8 cellular contexts compared by ENCODE assay signal in genomic region chr18:23703057-23703986, GRCh38. TPM values are rescaled to one million over a fixed set of nuclear protein-coding genes. Genes with fewer than 3 reads are reported as not detected.
DNase-seq lines count a peak whose midpoint lies in the region; ATAC-seq and TF ChIP-seq lines count a peak whose summit lies in the region.

No MANE protein-coding gene starts in this region.

- ATAC-seq in HG03175 (IDR thresholded peaks at IDR 0.05; ENCODE audit: unreplicated experiment) = peak; percentile 48
- peak; percentile 87 for ATAC-seq in omental fat pad (ENCODE audit: low FRiP score)
- no peak for ATAC-seq in GM18907 (IDR thresholded peaks at IDR 0.05; ENCODE audit: unreplicated experiment)

- TF ChIP-seq CTCF in epithelial cell of esophagus (IDR thresholded peaks at IDR 0.05; ENCODE audit: insufficient read depth, low read depth, low read length, missing control alignments) (peak; percentile 73), omental fat pad (IDR thresholded peaks at IDR 0.05) (peak in 1 of 3 donors; percentile 23)

- DNase-seq in NOMO-1 (lab: John Stamatoyannopoulos, UW; ENCODE audit: unreplicated experiment in 2 of 2) (peak; percentile 11 to 60), NOMO-1 treated with dmso at 0.1 percent for 144 hours (lab: John Stamatoyannopoulos, UW; ENCODE audit: unreplicated experiment) (no peak), RKO (ENCODE audit: low spot score) (peak; percentile 65), epithelial cell of esophagus (ENCODE audit: low read depth) (peak; percentile 78), omental fat pad (ENCODE audit: low spot score) (no peak), retina (no peak)

- no peak overlapping the region for H3K4me3 ChIP-seq in epithelial cell of esophagus (ENCODE audit: low read length)

RNA-seq across cellular contexts. Expression of gene LAMA3, which starts 14.1 kb away (rescaled TPM):
- 10 to 100 TPM; 16.9 to 57.5 (median 48.3) TPM for total RNA-seq in omental fat pad

RNA-seq across cellular contexts. Expression of gene ANKRD29, which starts 40.6 kb away (rescaled TPM):
- 10 to 100 TPM in 2 of 4 donors, 1 to 10 TPM in 2; 8.1 to 51.9 (median 15.3) TPM for total RNA-seq in omental fat pad

Comparison
In these comparisons a context has a peak if more than half of its experiments do, and no peak if none do; other contexts are left out.
1. DNase-seq: peak in NOMO-1 (2 of 2), RKO (single experiment) and epithelial cell of esophagus (single experiment); none in NOMO-1 treated with dmso at 0.1 percent for 144 hours (single experiment), omental fat pad (single experiment) and retina (single experiment).